In genomic region chr2:136378712-136379595, GRCh38 we compare ENCODE assay signal across 1 cellular context.
TF ChIP-seq lines count a peak whose summit lies in the region.

No MANE protein-coding gene starts in this region.

TF ChIP-seq in GM12878, 131 proteins besides CTCF, POLR2A, EP300 and RAD21 (continued from another document):
- TF ChIP-seq WRNIP1 (IDR thresholded peaks at IDR 0.05; ENCODE audit: borderline replicate concordance, low read depth, low read length) (no peak), CUX1 (IDR thresholded peaks at IDR 0.05; ENCODE audit: insufficient replicate concordance, low read depth, low read length) (no peak), IKZF1 (conservative IDR thresholded peaks at IDR 0.05) (peak; percentile 23; the same call in 1 of the 2 replicates), MEF2B (IDR thresholded peaks at IDR 0.05; ENCODE audit: partially characterized antibody, poor library complexity, severe bottlenecking) (peak; percentile 4), NR2F1 (conservative IDR thresholded peaks at IDR 0.05) (0 out of 2 replicates have a peak, but pooled peaks have one; percentile 15), POLR2AphosphoS5 (IDR thresholded peaks at IDR 0.05; ENCODE audit: low read length) (no peak), ZNF207 (IDR thresholded peaks at IDR 0.05; ENCODE audit: borderline replicate concordance) (0 out of 2 replicates have a peak, but pooled peaks have one; percentile 54), ATF7 (IDR thresholded peaks at IDR 0.05; ENCODE audit: low read depth) (no peak), LARP7 (IDR thresholded peaks at IDR 0.05) (no peak), EED (IDR thresholded peaks at IDR 0.05; ENCODE audit: low read depth) (peak; percentile 50; the same call in 1 of the 2 replicates), ZNF687 (IDR thresholded peaks at IDR 0.05) (peak; percentile 91), CHD2 (IDR thresholded peaks at IDR 0.05; ENCODE audit: borderline replicate concordance, low read depth, low read length) (0 out of 2 replicates have a peak, but pooled peaks have one; percentile 31), FOXM1 (IDR thresholded peaks at IDR 0.05; ENCODE audit: low read depth, low read length) (0 out of 2 replicates have a peak, but pooled peaks have one; percentile 27), PML (IDR thresholded peaks at IDR 0.05; ENCODE audit: low read length) (no peak), USF2 (IDR thresholded peaks at IDR 0.05; ENCODE audit: borderline replicate concordance, low read depth, low read length) (no peak), RAD51 (IDR thresholded peaks at IDR 0.05) (peak; percentile 36; the same call in 1 of the 2 replicates), SMARCA5 (IDR thresholded peaks at IDR 0.05) (peak; percentile 26; the same call in 1 of the 2 replicates), NBN (IDR thresholded peaks at IDR 0.05) (peak; percentile 72), TARDBP (IDR thresholded peaks at IDR 0.05; ENCODE audit: borderline replicate concordance) (no peak), E2F4 (IDR thresholded peaks at IDR 0.05; ENCODE audit: low read depth, low read length) (0 out of 2 replicates have a peak, but pooled peaks have one; percentile 8), ZNF592 (IDR thresholded peaks at IDR 0.05) (peak; percentile 63), RUNX3 (IDR thresholded peaks at IDR 0.05; ENCODE audit: low read length) (0 out of 2 replicates have a peak, but pooled peaks have one; percentile 23), RELB (IDR thresholded peaks at IDR 0.05; ENCODE audit: low read depth) (peak; percentile 52), SKIL (IDR thresholded peaks at IDR 0.05; ENCODE audit: low read depth, poor library complexity, severe bottlenecking) (peak; percentile 51), YY1 (IDR thresholded peaks at IDR 0.05; ENCODE audit: low read depth, low read length) (peak; percentile 70; the same call in 1 of the 2 replicates), SMC3 (IDR thresholded peaks at IDR 0.05; ENCODE audit: borderline replicate concordance, low read length) (peak; percentile 98), ZNF622 (IDR thresholded peaks at IDR 0.05) (no peak), GATAD2B (conservative IDR thresholded peaks at IDR 0.05; ENCODE audit: low read depth) (0 out of 2 replicates have a peak, but pooled peaks have one; percentile 34), IKZF2 (IDR thresholded peaks at IDR 0.05) (peak in 1 of 2 experiments; percentile 35; a peak in 1 of 4 replicates)
